In the genomic region with DNA sequence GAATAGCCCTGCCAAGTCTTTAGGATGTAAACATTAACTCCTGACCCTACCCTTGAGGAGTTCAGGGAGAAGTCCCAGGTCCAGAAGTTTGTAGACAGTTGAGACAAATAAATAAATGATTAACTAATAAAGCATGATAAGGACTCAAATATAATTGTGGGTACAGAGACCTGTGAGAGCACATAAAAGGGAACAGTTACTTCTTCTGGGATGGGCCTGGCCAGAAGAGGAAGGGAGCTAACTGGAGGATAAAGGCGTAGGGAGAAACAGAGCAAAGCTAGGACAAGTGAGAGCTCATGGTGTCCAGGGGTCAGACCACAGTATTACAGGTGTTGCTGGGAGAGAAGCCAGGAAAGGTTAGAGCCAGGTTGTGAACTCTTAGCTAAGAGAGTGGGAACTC, we compare ENCODE assay signal across 17 cellular contexts. TPM values are rescaled to one million over a fixed set of nuclear protein-coding genes. Genes with fewer than 3 reads are reported as not detected.
DNase-seq lines count a peak whose midpoint lies in the region; ATAC-seq and FAIRE-seq lines count a peak whose summit lies in the region.
"Had no signal": no experiment of that assay in that cellular context is flagged by ENCODE, and none has a peak within 500 bp of the region (broad histone marks: within the 10 kb centered on the region; RNA-seq: fewer than 3 reads in every experiment).

No MANE protein-coding gene starts in this region.

- peak overlapping the region; percentile 68 for H2BK12ac ChIP-seq in trophoblast cell (ENCODE audit: low read length)

- DNase-seq in HT-29 (ENCODE audit: low spot score), result peak; percentile 72
- peak; percentile 14 for DNase-seq in RCC 7860 (ENCODE audit: low spot score)
- DNase-seq in left colon, result peak; percentile 10 to 33
- no peak for DNase-seq in trophoblast cell
- no peak for DNase-seq in dedifferentiated amniotic fluid mesenchymal stem cell (ENCODE audit: extremely low spot score)
- DNase-seq in Right ventricle myocardium superior, result no peak
- no peak for DNase-seq in SHP77 treated with DMSO at 0.1 percent for 48 hours (lab: John Stamatoyannopoulos, UW)
- DNase-seq: CD4-positive, alpha-beta memory T cell; DMS79 treated with DMSO at 0.1 percent for 48 hours; HCEC 1CT; KG1; MM.1S; NCI-H1092 treated with DMSO at 0.1 percent for 48 hours; NCI-H2081 treated with DMSO at 0.1 percent for 48 hours; NCI-H510A treated with DMSO at 0.1 percent for 48 hours; NCI-H82; PC-9 had no signal

- H2BK120ac ChIP-seq in trophoblast cell (ENCODE audit: insufficient read depth, low read length, poor library complexity), result no peak overlapping the region

- H3K9me3 ChIP-seq in trophoblast cell (ENCODE audit: insufficient read depth, low read depth, low read length), result no peaks in the 10 kb centered on the region

- H2AK5ac ChIP-seq in trophoblast cell (ENCODE audit: low read length), result no peak overlapping the region

- peaks cover 7 to 14% of the 10 kb centered on the region in 2 experiments for H3K4me1 ChIP-seq in trophoblast cell (ENCODE audit: control insufficient read depth in 1 of 2, insufficient read depth in 2 of 2, low read length in 2 of 2)

- no peak overlapping the region for H3K4me3 ChIP-seq in trophoblast cell (ENCODE audit: low read depth, low read length)
- H3K4me3 ChIP-seq: PC-9 had no signal

- H2AFZ ChIP-seq in trophoblast cell (ENCODE audit: insufficient read depth, low read length, poor library complexity), result no peak overlapping the region
- H2AFZ ChIP-seq: PC-9 had no signal

- no peak overlapping the region for H3K14ac ChIP-seq in trophoblast cell (ENCODE audit: low read length)

- no peak overlapping the region for H3K23ac ChIP-seq in trophoblast cell (ENCODE audit: low read length)

- no peaks in the 10 kb centered on the region for H3K36me3 ChIP-seq in trophoblast cell (ENCODE audit: control insufficient read depth in 1 of 2, insufficient read depth in 2 of 2, low read length in 2 of 2)

- H4K8ac ChIP-seq in trophoblast cell (ENCODE audit: low read depth, low read length), result no peak overlapping the region

- ATAC-seq in left colon, result peak; percentile 79
- ATAC-seq in Right ventricle myocardium superior (ENCODE audit: poor library complexity), result no peak

- H3K4ac ChIP-seq in trophoblast cell (ENCODE audit: low read depth, low read length), result peak overlapping the region; percentile 53

- H3K4me2 ChIP-seq in trophoblast cell (ENCODE audit: low read length), result no peak overlapping the region
- H3K4me2 ChIP-seq: PC-9 had no signal

- no peak overlapping the region for H4K12ac ChIP-seq in trophoblast cell (ENCODE audit: low read depth, low read length)

- intact Hi-C loops in left colon (cut with DNase I, micrococcal nuclease), result no loop called here
- intact Hi-C loops in Right ventricle myocardium superior (cut with DNase I), result loop anchor here (10.0 kb wide), 1 partner anchor 235 kb away; no protein-coding TSS in a partner anchor

- peaks cover 5% of the 10 kb centered on the region for H3K79me2 ChIP-seq in trophoblast cell (ENCODE audit: control insufficient read depth, insufficient read depth, low read length, poor library complexity)

- no peak overlapping the region for H3K27ac ChIP-seq in trophoblast cell (ENCODE audit: low read depth, low read length)
- H3K27ac ChIP-seq: PC-9 had no signal

- no peaks in the 10 kb centered on the region for H3K27me3 ChIP-seq in trophoblast cell (ENCODE audit: insufficient read depth, low read length)

- peaks cover 10% of the 10 kb centered on the region for H3K79me1 ChIP-seq in trophoblast cell (ENCODE audit: low read length)

- H4K91ac ChIP-seq in trophoblast cell (ENCODE audit: low read depth, low read length), result no peak overlapping the region

- H3K9ac ChIP-seq in trophoblast cell (ENCODE audit: low read length), result no peak overlapping the region

- no peak overlapping the region for H2BK5ac ChIP-seq in trophoblast cell (ENCODE audit: low read depth, low read length, poor library complexity)

- WGBS in trophoblast cell (ENCODE audit: extremely low coverage, insufficient coverage, insufficient read length), result no CpG with 5 or more reads among the region's 1 CpG

- H3K18ac ChIP-seq in trophoblast cell (ENCODE audit: low read length), result peak overlapping the region; percentile 47

- FAIRE-seq in RCC 7860 (lab: Jason Lieb, UNC), result peak; percentile 40

RNA-seq across cellular contexts. Expression of gene LCLAT1, which starts 3.0 kb away (rescaled TPM):
- total RNA-seq in HT-29 (2014; rRNA removed; shearing (Covaris generic)), result 14.6 and 15.1 TPM in 2 replicates
- total RNA-seq in left colon, result 10 to 100 TPM; 18.0 to 20.6 TPM
- 10.4 and 10.6 TPM in 2 replicates for polyA plus RNA-seq in trophoblast cell (2013)
- total RNA-seq in Right ventricle myocardium superior, result 26.3 TPM

Comparison
In these comparisons a context has a peak if more than half of its experiments do, and no peak if none do; other contexts are left out.
1. DNase-seq: peak in HT-29 (single experiment), RCC 7860 (single experiment) and left colon (2 of 2); none in trophoblast cell (0 of 2), dedifferentiated amniotic fluid mesenchymal stem cell (single experiment), Right ventricle myocardium superior (single experiment) and SHP77 treated with DMSO at 0.1 percent for 48 hours (single experiment).